1 cellular context compared by ENCODE assay signal in the genomic region with DNA sequence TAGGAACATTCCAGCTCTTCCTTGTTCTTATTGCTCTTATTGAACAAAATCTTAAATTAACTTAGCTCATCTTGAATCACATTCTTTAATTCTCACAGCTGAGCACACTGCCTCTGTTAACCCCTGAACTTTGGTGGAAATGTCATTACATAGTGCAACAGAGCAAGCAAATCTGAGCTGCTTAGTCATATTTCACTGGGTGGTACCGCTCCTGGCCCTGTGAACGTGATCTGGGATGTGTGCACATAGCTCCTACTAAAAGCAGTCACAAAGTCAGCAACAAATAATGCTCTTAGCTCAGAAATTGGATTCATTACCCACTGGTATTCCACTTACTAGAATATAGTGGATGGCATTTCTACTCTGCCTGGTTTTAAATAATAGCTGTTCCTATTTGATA.
TF ChIP-seq lines count a peak whose summit lies in the region.

No MANE protein-coding gene starts in this region.

TF ChIP-seq in IMR-90, 13 proteins besides CTCF, POLR2A, EP300 and RAD21:
- TF ChIP-seq ELK1 (IDR thresholded peaks at IDR 0.05; ENCODE audit: borderline replicate concordance, low read depth, low read length) (no peak), BHLHE40 (IDR thresholded peaks at IDR 0.05; ENCODE audit: low read depth, low read length) (no peak), SMC3 (IDR thresholded peaks at IDR 0.05; ENCODE audit: low read depth, low read length) (no peak), USF2 (IDR thresholded peaks at IDR 0.05; ENCODE audit: low read depth, low read length) (no peak), RFX5 (IDR thresholded peaks at IDR 0.05; ENCODE audit: low read depth, low read length) (no peak), NFE2L2 (IDR thresholded peaks at IDR 0.05; ENCODE audit: low read depth, low read length) (no peak), CEBPB (IDR thresholded peaks at IDR 0.05; ENCODE audit: low read depth, low read length) (no peak), FOS (IDR thresholded peaks at IDR 0.05; ENCODE audit: low read depth, low read length) (no peak), CHD1 (IDR thresholded peaks at IDR 0.05; ENCODE audit: low read depth, low read length) (no peak), MAZ (IDR thresholded peaks at IDR 0.05; ENCODE audit: borderline replicate concordance, low read depth, low read length) (no peak), MXI1 (IDR thresholded peaks at IDR 0.05; ENCODE audit: borderline replicate concordance, low read depth, low read length) (no peak), MAFK (IDR thresholded peaks at IDR 0.05; ENCODE audit: low read depth, low read length) (no peak), RCOR1 (IDR thresholded peaks at IDR 0.05; ENCODE audit: insufficient replicate concordance, low read length) (no peak)
